In genomic region chr7:51160990-51161615, GRCh38 we compare ENCODE assay signal across 8 cellular contexts.
DNase-seq lines count a peak whose midpoint lies in the region; ATAC-seq and TF ChIP-seq lines count a peak whose summit lies in the region.

No MANE protein-coding gene starts in this region.

- DNase-seq in DMS 273 (lab: John Stamatoyannopoulos, UW; ENCODE audit: unreplicated experiment), result peak; percentile 90
- DNase-seq in H7, result peak; percentile 78
- DNase-seq in NCI-H2171 (lab: John Stamatoyannopoulos, UW), result peak; percentile 63
- peak; percentile 66 for DNase-seq in activated CD4-positive, alpha-beta T cell treated with anti-CD3 and anti-CD28 coated beads for 48 hours
- DNase-seq in right lobe of liver, result peak in 2 of 3 donors; percentile 53 to 62
- DNase-seq in stimulated activated CD4-positive, alpha-beta T cell treated with anti-CD3 and anti-CD28 coated beads, TNF-alpha, amount 100 ng/mL, for 24 hours (ENCODE audit: low read depth in 3 of 3), result peak; percentile 19 to 44 (median 29)

- peaks cover 0 to 13% (median 6%) of the 10 kb centered on the region in 4 donors for H3K4me1 ChIP-seq in right lobe of liver

- peak overlapping the region; percentile 16 for H3K27ac ChIP-seq in cingulate gyrus (ENCODE audit: low read depth, low read length)
- H3K27ac ChIP-seq in right lobe of liver, result no peak overlapping the region

- no peak overlapping the region for H3K4me3 ChIP-seq in H7 (ENCODE audit: insufficient read depth, low read depth, low read length)
- no peak overlapping the region for H3K4me3 ChIP-seq in right lobe of liver

- ATAC-seq in right lobe of liver, result peak; percentile 77 to 81 (median 79)
- ATAC-seq in HG03135 (IDR thresholded peaks at IDR 0.05; ENCODE audit: unreplicated experiment), result no peak

- no peaks in the 10 kb centered on the region for H3K9me3 ChIP-seq in right lobe of liver

- no peak for TF ChIP-seq POLR2A in right lobe of liver (IDR thresholded peaks at IDR 0.05)

- 20% methylated on average over 9 of the region's 9 CpGs for WGBS in right lobe of liver (ENCODE audit: insufficient coverage, low coverage, low lambda C conversion rate, missing lambda C conversion rate)

- H3K27me3 ChIP-seq in H7 (ENCODE audit: control insufficient read depth, insufficient read depth, low read length), result no peaks in the 10 kb centered on the region
- H3K27me3 ChIP-seq in right lobe of liver, result no peaks in the 10 kb centered on the region

- H3K36me3 ChIP-seq in H7 (replicated peaks; ENCODE audit: control insufficient read depth, insufficient read depth, low read length) (no peaks in the 10 kb centered on the region), right lobe of liver (no peaks in the 10 kb centered on the region)

- intact Hi-C loops in right lobe of liver (cut with DNase I), result loop anchor here (5.0 to 10.0 kb wide), 2 partner anchors 204 to 206 kb away; no protein-coding TSS in a partner anchor

- peak; percentile 89 to 93 (median 92) for TF ChIP-seq CTCF in right lobe of liver (IDR thresholded peaks at IDR 0.05)

Comparison
In these comparisons a context has a peak if more than half of its experiments do, and no peak if none do; other contexts are left out.
1. DNase-seq: peak in every context shown above with its lines; median percentile 90 in DMS 273; 78 in H7; 66 in activated CD4-positive, alpha-beta T cell treated with anti-CD3 and anti-CD28 coated beads for 48 hours; 63 in NCI-H2171; 58 in right lobe of liver; 29 in stimulated activated CD4-positive, alpha-beta T cell treated with anti-CD3 and anti-CD28 coated beads, TNF-alpha, amount 100 ng/mL, for 24 hours.